21 cellular contexts compared by ENCODE assay signal in genomic region chr15:68085052-68085451, GRCh38. TPM values are rescaled to one million over a fixed set of nuclear protein-coding genes. Genes with fewer than 3 reads are reported as not detected.
A peak's percentile ranks its signal among the peaks of the same experiment; 100 is the strongest.
DNase-seq lines count a peak whose midpoint lies in the region; ATAC-seq, FAIRE-seq and TF ChIP-seq lines count a peak whose summit lies in the region.
"Had no signal": no experiment of that assay in that cellular context is flagged by ENCODE, and none has a peak within 500 bp of the region (broad histone marks: within the 10 kb centered on the region; RNA-seq: fewer than 3 reads in every experiment).

No MANE protein-coding gene starts in this region.

- TF ChIP-seq POLR2A in H1 (IDR thresholded peaks at IDR 0.05; ENCODE audit: control extremely low read depth in 1 of 2, low read depth in 2 of 2, low read length in 2 of 2), result no peak

- TF ChIP-seq RAD21 in H1 (IDR thresholded peaks at IDR 0.05 in 1 of 2, conservative IDR thresholded peaks at IDR 0.05 in 1 of 2; ENCODE audit: low read depth in 2 of 2, low read length in 2 of 2), result no peak

- H4K8ac ChIP-seq in H1 (ENCODE audit: extremely low read depth, insufficient read depth, low read length), result no peak overlapping the region

- H3K36me3 ChIP-seq in SK-N-MC (ENCODE audit: insufficient read depth, low read length) (peaks cover 29% of the 10 kb centered on the region), H1 (ENCODE audit: control insufficient read depth in 2 of 4, insufficient read depth in 4 of 4, low read length in 3 of 4) (peaks cover 0 to 12% (median 0%) of the 10 kb centered on the region in 4 experiments; a peak in 2 of 8 replicates), neural progenitor cell (peaks cover 21% of the 10 kb centered on the region)

- no peak overlapping the region for H4K91ac ChIP-seq in H1 (replicated peaks; ENCODE audit: insufficient read length, low read length)

- H2BK12ac ChIP-seq in H1 (ENCODE audit: low read depth, low read length), result no peak overlapping the region

- ATAC-seq in activated CD4-positive, alpha-beta T cell treated with anti-CD3 and anti-CD28 coated beads for 36 hours, result no peak

- no peaks in the 10 kb centered on the region for H3K9me3 Mint-ChIP-seq in activated naive CD8-positive, alpha-beta T cell (ENCODE audit: low read depth)
- H3K9me3 Mint-ChIP-seq in activated naive CD8-positive, alpha-beta T cell treated with anti-CD3 and anti-CD28 coated beads for 36 hours, result no peaks in the 10 kb centered on the region
- no peaks in the 10 kb centered on the region for H3K9me3 Mint-ChIP-seq in neural progenitor cell
- no peaks in the 10 kb centered on the region for H3K9me3 Mint-ChIP-seq in activated CD4-positive, alpha-beta T cell treated with anti-CD3 and anti-CD28 coated beads for 36 hours (ENCODE audit: low read depth)
- H3K9me3 Mint-ChIP-seq: CD8-positive, alpha-beta memory T cell; IgD-negative memory B cell had no signal

- H3K23ac ChIP-seq in H1 (ENCODE audit: insufficient read length), result no peak overlapping the region

- no peak for FAIRE-seq in H1 (lab: Jason Lieb, UNC)
- FAIRE-seq: D721Med, H54 had no signal

- no peak overlapping the region for H2BK5ac ChIP-seq in H1 (ENCODE audit: low read depth, low read length)

- H3K27ac ChIP-seq in SK-N-MC (peak overlapping the region; percentile 54), H1 (ENCODE audit: low read depth, low read length) (no peak overlapping the region), neural progenitor cell (no peak overlapping the region)

- H4K5ac ChIP-seq in H1 (ENCODE audit: insufficient read length, low read depth, low read length), result no peak overlapping the region

- intact Hi-C loops in activated CD4-positive, alpha-beta T cell treated with anti-CD3 and anti-CD28 coated beads for 36 hours (cut with DNase I, micrococcal nuclease), result no loop called here

- H3K4me3 Mint-ChIP-seq in activated naive CD8-positive, alpha-beta T cell, result no peak overlapping the region
- no peak overlapping the region for H3K4me3 Mint-ChIP-seq in activated naive CD8-positive, alpha-beta T cell treated with anti-CD3 and anti-CD28 coated beads for 36 hours
- no peak overlapping the region for H3K4me3 Mint-ChIP-seq in neural progenitor cell
- H3K4me3 Mint-ChIP-seq in activated CD4-positive, alpha-beta T cell treated with anti-CD3 and anti-CD28 coated beads for 36 hours, result no peak overlapping the region
- H3K4me3 Mint-ChIP-seq: CD8-positive, alpha-beta memory T cell had no signal

- 100% methylated on average over 1 of the region's 1 CpG; no CpG with 5 or more reads in 1 of the 2 experiments for WGBS in H1 (ENCODE audit: extremely low coverage in 1 of 2, insufficient coverage in 1 of 2, insufficient read length in 1 of 2, insufficient replicate concordance in 2 of 2, low coverage in 1 of 2, low lambda C conversion rate in 2 of 2, missing lambda C conversion rate in 1 of 2), 2 experiments

- H4K20me1 ChIP-seq in H1 (replicated peaks in 1 of 2; ENCODE audit: control insufficient read depth in 1 of 2, insufficient read depth in 2 of 2, low read length in 2 of 2) (peaks cover 2% of the 10 kb centered on the region in 2 experiments), neural progenitor cell (ENCODE audit: low read depth) (peaks cover 76% of the 10 kb centered on the region)

- peak overlapping the region; percentile 25 for H3K27ac Mint-ChIP-seq in activated naive CD8-positive, alpha-beta T cell
- H3K27ac Mint-ChIP-seq in activated naive CD8-positive, alpha-beta T cell treated with anti-CD3 and anti-CD28 coated beads for 36 hours, result no peak overlapping the region
- H3K27ac Mint-ChIP-seq in neural progenitor cell, result no peak overlapping the region
- H3K27ac Mint-ChIP-seq in activated CD4-positive, alpha-beta T cell treated with anti-CD3 and anti-CD28 coated beads for 36 hours, result no peak overlapping the region
- H3K27ac Mint-ChIP-seq: CD8-positive, alpha-beta memory T cell had no signal

- no peak overlapping the region for H3K18ac ChIP-seq in H1 (ENCODE audit: extremely low read depth, low read length)

- H3K9me3 ChIP-seq in SK-N-MC (ENCODE audit: low read depth, low read length) (no peaks in the 10 kb centered on the region), H1 (ENCODE audit: insufficient read depth in 2 of 2, low read depth in 1 of 2, low read length in 1 of 2) (no peaks in the 10 kb centered on the region), neural progenitor cell (ENCODE audit: low read depth) (no peaks in the 10 kb centered on the region)

- H3K27me3 Mint-ChIP-seq in activated naive CD8-positive, alpha-beta T cell, result no peaks in the 10 kb centered on the region
- H3K27me3 Mint-ChIP-seq in activated naive CD8-positive, alpha-beta T cell treated with anti-CD3 and anti-CD28 coated beads for 36 hours, result no peaks in the 10 kb centered on the region
- H3K27me3 Mint-ChIP-seq in neural progenitor cell (ENCODE audit: insufficient read depth, low read depth), result no peaks in the 10 kb centered on the region
- no peaks in the 10 kb centered on the region for H3K27me3 Mint-ChIP-seq in activated CD4-positive, alpha-beta T cell treated with anti-CD3 and anti-CD28 coated beads for 36 hours
- H3K27me3 Mint-ChIP-seq: CD8-positive, alpha-beta memory T cell; IgD-negative memory B cell had no signal

- H3F3A ChIP-seq in neural progenitor cell (ENCODE audit: low read depth), result peaks cover 7% of the 10 kb centered on the region

- no peak overlapping the region for H3K56ac ChIP-seq in H1 (replicated peaks; ENCODE audit: insufficient read length, low read depth, low read length)

- no peaks in the 10 kb centered on the region for H3K23me2 ChIP-seq in H1 (ENCODE audit: low read depth, low read length)

- H3K4me1 Mint-ChIP-seq in activated naive CD8-positive, alpha-beta T cell (ENCODE audit: low read depth), result peaks cover 77% of the 10 kb centered on the region
- H3K4me1 Mint-ChIP-seq in activated naive CD8-positive, alpha-beta T cell treated with anti-CD3 and anti-CD28 coated beads for 36 hours, result peaks cover 44% of the 10 kb centered on the region
- H3K4me1 Mint-ChIP-seq in neural progenitor cell, result peaks cover 24% of the 10 kb centered on the region
- H3K4me1 Mint-ChIP-seq in activated CD4-positive, alpha-beta T cell treated with anti-CD3 and anti-CD28 coated beads for 36 hours, result peaks cover 53% of the 10 kb centered on the region

- H2AFZ ChIP-seq in H1 (ENCODE audit: low read length) (no peak overlapping the region), neural progenitor cell (replicated peaks) (no peak overlapping the region)

- H2BK20ac ChIP-seq in H1 (ENCODE audit: low read length), result no peak overlapping the region

- H3K79me2 ChIP-seq in H1 (ENCODE audit: control insufficient read depth in 1 of 2, insufficient read depth in 2 of 2, low read length in 2 of 2) (peaks cover 0 to 84% of the 10 kb centered on the region in 2 experiments; a peak in 3 of 4 replicates), neural progenitor cell (ENCODE audit: low read depth) (peaks cover 99% of the 10 kb centered on the region)

- peaks cover 4% of the 10 kb centered on the region for H3K36me3 Mint-ChIP-seq in activated naive CD8-positive, alpha-beta T cell
- peaks cover 7% of the 10 kb centered on the region for H3K36me3 Mint-ChIP-seq in activated naive CD8-positive, alpha-beta T cell treated with anti-CD3 and anti-CD28 coated beads for 36 hours
- peaks cover 22% of the 10 kb centered on the region for H3K36me3 Mint-ChIP-seq in neural progenitor cell
- peaks cover 17% of the 10 kb centered on the region for H3K36me3 Mint-ChIP-seq in activated CD4-positive, alpha-beta T cell treated with anti-CD3 and anti-CD28 coated beads for 36 hours (ENCODE audit: low read depth)

- H3K9ac ChIP-seq in SK-N-MC (ENCODE audit: insufficient read length) (peak overlapping the region; percentile 2), H1 (replicated peaks in 1 of 4; ENCODE audit: extremely low read depth in 1 of 4, low read depth in 3 of 4, low read length in 3 of 4) (no peak overlapping the region), neural progenitor cell (no peak overlapping the region)

- H3K4me2 ChIP-seq in H1 (ENCODE audit: insufficient read depth in 1 of 2, low read depth in 2 of 2, low read length in 2 of 2) (no peak overlapping the region), neural progenitor cell (peak overlapping the region; percentile 48)

- POLR2A ChIA-PET in H1 (lab: Charles Lee; ENCODE audit: partially characterized antibody), result no interaction called here
- POLR2A ChIA-PET in activated CD4-positive, alpha-beta T cell treated with anti-CD3 and anti-CD28 coated beads for 36 hours (lab: Charles Lee), result interaction anchor here (0.6 to 1.1 kb wide), 2 partner anchors 21 to 31 kb away, joined by 3 read pairs; partner anchors contain the start of gene PIAS1

- TF ChIP-seq EP300 in H1 (IDR thresholded peaks at IDR 0.05; ENCODE audit: borderline replicate concordance in 1 of 2, low read depth in 2 of 2, low read length in 2 of 2), result no peak

- H3K4ac ChIP-seq in H1 (replicated peaks; ENCODE audit: insufficient read length, low read depth, low read length), result no peak overlapping the region

- H2BK120ac ChIP-seq in H1 (replicated peaks; ENCODE audit: low read depth, low read length), result no peak overlapping the region

- H3K79me1 ChIP-seq in H1 (ENCODE audit: low read depth, low read length), result 0 out of 2 replicates have a peak, but pooled peaks cover 2% of the 10 kb centered on the region

- H3K14ac ChIP-seq in H1 (ENCODE audit: insufficient read length), result no peak overlapping the region

- H3K4me3 ChIP-seq in SK-N-MC (peak overlapping the region; percentile 8; the same call in 1 of the 2 replicates), H1 (ENCODE audit: extremely low read depth in 1 of 4, insufficient read depth in 2 of 4, low read depth in 3 of 4, low read length in 4 of 4) (no peak overlapping the region), neural progenitor cell (no peak overlapping the region)

- H3K4me1 ChIP-seq in H1 (replicated peaks in 1 of 4; ENCODE audit: control insufficient read depth in 3 of 4, insufficient read depth in 4 of 4, low read length in 3 of 4), result no peaks in the 10 kb centered on the region
- H3K4me1 ChIP-seq in neural progenitor cell, result peaks cover 43% of the 10 kb centered on the region

- H3K27me3 ChIP-seq in H1 (replicated peaks in 1 of 4; ENCODE audit: control insufficient read depth in 3 of 4, extremely low read depth in 1 of 4, insufficient read depth in 3 of 4, low read length in 3 of 4) (no peaks in the 10 kb centered on the region), neural progenitor cell (no peaks in the 10 kb centered on the region)

- TF ChIP-seq CTCF in H1 (IDR thresholded peaks at IDR 0.05; ENCODE audit: control extremely low read depth in 1 of 3, insufficient read depth in 1 of 3, low read depth in 1 of 3, low read length in 3 of 3) (no peak), neural progenitor cell (IDR thresholded peaks at IDR 0.05) (no peak)

- DNase-seq in activated naive CD8-positive, alpha-beta T cell treated with anti-CD3 and anti-CD28 coated beads for 36 hours, result no peak
- DNase-seq in SK-N-MC (ENCODE audit: low read depth, low spot score) (no peak), H1 (ENCODE audit: low read depth in 1 of 2, low spot score in 2 of 2) (no peak), neural progenitor cell (ENCODE audit: low spot score) (no peak), NCI-H748 treated with DMSO at 0.1 percent for 48 hours (lab: John Stamatoyannopoulos, UW) (no peak), NCI-H2227 (lab: John Stamatoyannopoulos, UW; ENCODE audit: unreplicated experiment) (no peak)
- no peak for DNase-seq in activated CD4-positive, alpha-beta T cell treated with anti-CD3 and anti-CD28 coated beads for 36 hours
- DNase-seq: 8988T; CD8-positive, alpha-beta memory T cell; DMS79; MM.1S; NCI-H1092 treated with DMSO at 0.1 percent for 48 hours; NCI-H2081 treated with DMSO at 0.1 percent for 48 hours; NCI-H2227 treated with DMSO at 0.1 percent for 48 hours; NCI-H510A treated with DMSO at 0.1 percent for 48 hours; NCI-H82; SHP77 treated with DMSO at 0.1 percent for 48 hours had no signal

- CTCF ChIA-PET in H1 (lab: Charles Lee; ENCODE audit: partially characterized antibody), result interaction anchor here (1.3 to 2.0 kb wide), 2 partner anchors 42 to 70 kb away, joined by 3 to 5 read pairs; no protein-coding TSS in a partner anchor
- CTCF ChIA-PET in activated CD4-positive, alpha-beta T cell treated with anti-CD3 and anti-CD28 coated beads for 36 hours (lab: Charles Lee), result interaction anchor here (1.4 kb wide), 1 partner anchor 29 kb away, joined by 5 read pairs; no protein-coding TSS in a partner anchor

- H2AK5ac ChIP-seq in H1 (ENCODE audit: low read depth, low read length), result no peak overlapping the region

- H2BK15ac ChIP-seq in H1 (ENCODE audit: low read length), result no peak overlapping the region

RNA-seq across cellular contexts. Expression of gene PIAS1, which starts 30.9 kb away (rescaled TPM):
- total RNA-seq in activated naive CD8-positive, alpha-beta T cell treated with anti-CD3 and anti-CD28 coated beads for 36 hours, result 10 to 100 TPM; 20.4 to 24.4 TPM
- 30.8 and 33.5 TPM in 2 replicates for total RNA-seq in H1 (2021; fragmentation: NEBNext Ultra II Directional; extraction: Animal tissue kit (Norgen Biotek cat#: 25700))
- 29.1 and 34.5 TPM in 2 replicates for polyA plus RNA-seq in H1 (2011; rRNA removed)
- 22.2 TPM for polyA plus RNA-seq in H1 (2011; cell fraction: cytosol; rRNA removed)
- polyA plus RNA-seq in H1 (2011; cell fraction: nucleus; rRNA removed), result 35.8 TPM
- polyA plus RNA-seq in H1 (2012, experiment 1 of 2), result 21.1 to 31.2 TPM (median 29.7 TPM) in 4 replicates
- 5.8 TPM for polyA plus RNA-seq in H1 (2012, experiment 2 of 2)
- 36.5 TPM for polyA plus RNA-seq in H1 (2013, experiment 1 of 2)
- 40.3 TPM for polyA plus RNA-seq in H1 (2013, experiment 2 of 2)
- polyA minus RNA-seq in H1 (2011; rRNA and poly(A)+ RNA removed), result 104 and 146 TPM in 2 replicates
- 39.8 TPM for polyA minus RNA-seq in H1 (2011; cell fraction: cytosol; rRNA and poly(A)+ RNA removed)
- 103 TPM for polyA minus RNA-seq in H1 (2011; cell fraction: nucleus; rRNA and poly(A)+ RNA removed)
- 34.6 and 48.2 TPM in 2 replicates for total RNA-seq in neural progenitor cell (ENCODE audit: low replicate concordance)
- total RNA-seq in activated CD4-positive, alpha-beta T cell treated with anti-CD3 and anti-CD28 coated beads for 36 hours, result 10 to 100 TPM; 26.7 to 45.8 TPM
